1 cellular context compared by ENCODE assay signal in genomic region chr9:113247640-113248039, GRCh38.
TF ChIP-seq lines count a peak whose summit lies in the region.

No MANE protein-coding gene starts in this region.

TF ChIP-seq in K562, 482 proteins besides CTCF, POLR2A, EP300 and RAD21:
- TF ChIP-seq NFIC (IDR thresholded peaks at IDR 0.05) (peak; percentile 96), NFIX (CRISPR knock-in tag; IDR thresholded peaks at IDR 0.05; ENCODE audit: low read depth) (peak; percentile 94)
- TF ChIP-seq, protein P1, sequence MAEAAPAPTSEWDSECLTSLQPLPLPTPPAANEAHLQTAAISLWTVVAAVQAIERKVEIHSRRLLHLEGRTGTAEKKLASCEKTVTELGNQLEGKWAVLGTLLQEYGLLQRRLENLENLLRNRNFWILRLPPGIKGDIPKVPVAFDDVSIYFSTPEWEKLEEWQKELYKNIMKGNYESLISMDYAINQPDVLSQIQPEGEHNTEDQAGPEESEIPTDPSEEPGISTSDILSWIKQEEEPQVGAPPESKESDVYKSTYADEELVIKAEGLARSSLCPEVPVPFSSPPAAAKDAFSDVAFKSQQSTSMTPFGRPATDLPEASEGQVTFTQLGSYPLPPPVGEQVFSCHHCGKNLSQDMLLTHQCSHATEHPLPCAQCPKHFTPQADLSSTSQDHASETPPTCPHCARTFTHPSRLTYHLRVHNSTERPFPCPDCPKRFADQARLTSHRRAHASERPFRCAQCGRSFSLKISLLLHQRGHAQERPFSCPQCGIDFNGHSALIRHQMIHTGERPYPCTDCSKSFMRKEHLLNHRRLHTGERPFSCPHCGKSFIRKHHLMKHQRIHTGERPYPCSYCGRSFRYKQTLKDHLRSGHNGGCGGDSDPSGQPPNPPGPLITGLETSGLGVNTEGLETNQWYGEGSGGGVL (CRISPR knock-in tag; IDR thresholded peaks at IDR 0.05): no peak
